Comparison of ENCODE assay signal across 1 cellular context in the genomic region with DNA sequence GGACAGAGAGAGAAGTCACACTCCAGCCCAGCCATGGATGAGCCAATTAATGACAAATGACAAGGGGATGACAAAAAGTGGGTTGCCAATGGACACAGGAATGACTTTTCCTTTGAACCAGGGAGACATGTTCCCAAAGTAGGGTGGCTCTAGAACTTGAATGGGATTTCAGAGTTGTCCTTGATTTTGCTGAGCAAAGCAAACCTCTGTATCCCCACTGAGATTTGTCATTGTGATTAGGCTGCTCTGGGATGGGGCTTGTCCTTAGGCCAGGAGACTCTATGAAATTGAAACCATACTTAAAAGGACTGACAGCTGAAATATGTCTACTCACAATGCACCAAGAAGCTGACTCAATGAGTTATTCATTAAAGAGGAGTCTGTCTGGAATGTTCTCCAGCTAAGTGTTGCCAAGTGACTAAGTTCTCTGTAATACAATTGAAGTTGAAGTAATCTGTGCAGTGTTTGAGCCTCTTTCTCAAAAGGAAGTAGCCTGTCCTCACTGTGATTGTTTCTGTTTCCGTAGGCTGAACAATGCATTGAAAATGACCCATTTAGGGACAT.
A peak's percentile ranks its signal among the peaks of the same experiment; 100 is the strongest.
TF ChIP-seq lines count a peak whose summit lies in the region.

No MANE protein-coding gene starts in this region.

TF ChIP-seq in SK-N-SH, 30 proteins besides CTCF, POLR2A, EP300 and RAD21 (continued from another document):
- TF ChIP-seq, protein P1, sequence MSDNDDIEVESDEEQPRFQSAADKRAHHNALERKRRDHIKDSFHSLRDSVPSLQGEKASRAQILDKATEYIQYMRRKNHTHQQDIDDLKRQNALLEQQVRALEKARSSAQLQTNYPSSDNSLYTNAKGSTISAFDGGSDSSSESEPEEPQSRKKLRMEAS (IDR thresholded peaks at IDR 0.05; ENCODE audit: low read depth), result no peak
- no peak for TF ChIP-seq SMC3 (IDR thresholded peaks at IDR 0.05; ENCODE audit: low read depth, low read length)
- TF ChIP-seq, protein P2, sequence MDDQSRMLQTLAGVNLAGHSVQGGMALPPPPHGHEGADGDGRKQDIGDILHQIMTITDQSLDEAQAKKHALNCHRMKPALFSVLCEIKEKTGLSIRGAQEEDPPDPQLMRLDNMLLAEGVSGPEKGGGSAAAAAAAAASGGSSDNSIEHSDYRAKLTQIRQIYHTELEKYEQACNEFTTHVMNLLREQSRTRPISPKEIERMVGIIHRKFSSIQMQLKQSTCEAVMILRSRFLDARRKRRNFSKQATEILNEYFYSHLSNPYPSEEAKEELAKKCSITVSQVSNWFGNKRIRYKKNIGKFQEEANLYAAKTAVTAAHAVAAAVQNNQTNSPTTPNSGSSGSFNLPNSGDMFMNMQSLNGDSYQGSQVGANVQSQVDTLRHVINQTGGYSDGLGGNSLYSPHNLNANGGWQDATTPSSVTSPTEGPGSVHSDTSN (IDR thresholded peaks at IDR 0.05), result peak; percentile 58
- TF ChIP-seq NFIC (IDR thresholded peaks at IDR 0.05; ENCODE audit: borderline replicate concordance), result peak; percentile 69
- TF ChIP-seq GATA2 (CRISPR knock-in tag; IDR thresholded peaks at IDR 0.05), result no peak
- TF ChIP-seq, protein P3, sequence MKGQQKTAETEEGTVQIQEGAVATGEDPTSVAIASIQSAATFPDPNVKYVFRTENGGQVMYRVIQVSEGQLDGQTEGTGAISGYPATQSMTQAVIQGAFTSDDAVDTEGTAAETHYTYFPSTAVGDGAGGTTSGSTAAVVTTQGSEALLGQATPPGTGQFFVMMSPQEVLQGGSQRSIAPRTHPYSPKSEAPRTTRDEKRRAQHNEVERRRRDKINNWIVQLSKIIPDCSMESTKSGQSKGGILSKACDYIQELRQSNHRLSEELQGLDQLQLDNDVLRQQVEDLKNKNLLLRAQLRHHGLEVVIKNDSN (IDR thresholded peaks at IDR 0.05; ENCODE audit: borderline replicate concordance, low read depth), result no peak
- TF ChIP-seq, protein P4, sequence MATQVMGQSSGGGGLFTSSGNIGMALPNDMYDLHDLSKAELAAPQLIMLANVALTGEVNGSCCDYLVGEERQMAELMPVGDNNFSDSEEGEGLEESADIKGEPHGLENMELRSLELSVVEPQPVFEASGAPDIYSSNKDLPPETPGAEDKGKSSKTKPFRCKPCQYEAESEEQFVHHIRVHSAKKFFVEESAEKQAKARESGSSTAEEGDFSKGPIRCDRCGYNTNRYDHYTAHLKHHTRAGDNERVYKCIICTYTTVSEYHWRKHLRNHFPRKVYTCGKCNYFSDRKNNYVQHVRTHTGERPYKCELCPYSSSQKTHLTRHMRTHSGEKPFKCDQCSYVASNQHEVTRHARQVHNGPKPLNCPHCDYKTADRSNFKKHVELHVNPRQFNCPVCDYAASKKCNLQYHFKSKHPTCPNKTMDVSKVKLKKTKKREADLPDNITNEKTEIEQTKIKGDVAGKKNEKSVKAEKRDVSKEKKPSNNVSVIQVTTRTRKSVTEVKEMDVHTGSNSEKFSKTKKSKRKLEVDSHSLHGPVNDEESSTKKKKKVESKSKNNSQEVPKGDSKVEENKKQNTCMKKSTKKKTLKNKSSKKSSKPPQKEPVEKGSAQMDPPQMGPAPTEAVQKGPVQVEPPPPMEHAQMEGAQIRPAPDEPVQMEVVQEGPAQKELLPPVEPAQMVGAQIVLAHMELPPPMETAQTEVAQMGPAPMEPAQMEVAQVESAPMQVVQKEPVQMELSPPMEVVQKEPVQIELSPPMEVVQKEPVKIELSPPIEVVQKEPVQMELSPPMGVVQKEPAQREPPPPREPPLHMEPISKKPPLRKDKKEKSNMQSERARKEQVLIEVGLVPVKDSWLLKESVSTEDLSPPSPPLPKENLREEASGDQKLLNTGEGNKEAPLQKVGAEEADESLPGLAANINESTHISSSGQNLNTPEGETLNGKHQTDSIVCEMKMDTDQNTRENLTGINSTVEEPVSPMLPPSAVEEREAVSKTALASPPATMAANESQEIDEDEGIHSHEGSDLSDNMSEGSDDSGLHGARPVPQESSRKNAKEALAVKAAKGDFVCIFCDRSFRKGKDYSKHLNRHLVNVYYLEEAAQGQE (IDR thresholded peaks at IDR 0.05; ENCODE audit: low read depth, low read length), result no peak
- no peak for TF ChIP-seq MEF2A (IDR thresholded peaks at IDR 0.05; ENCODE audit: borderline replicate concordance, low read depth)
- no peak for TF ChIP-seq GABPA (IDR thresholded peaks at IDR 0.05; ENCODE audit: low read depth)
- no peak for TF ChIP-seq FOXJ3 (CRISPR knock-in tag; IDR thresholded peaks at IDR 0.05)
- TF ChIP-seq TCF12 (IDR thresholded peaks at IDR 0.05), result peak; percentile 72
- TF ChIP-seq, protein P5, sequence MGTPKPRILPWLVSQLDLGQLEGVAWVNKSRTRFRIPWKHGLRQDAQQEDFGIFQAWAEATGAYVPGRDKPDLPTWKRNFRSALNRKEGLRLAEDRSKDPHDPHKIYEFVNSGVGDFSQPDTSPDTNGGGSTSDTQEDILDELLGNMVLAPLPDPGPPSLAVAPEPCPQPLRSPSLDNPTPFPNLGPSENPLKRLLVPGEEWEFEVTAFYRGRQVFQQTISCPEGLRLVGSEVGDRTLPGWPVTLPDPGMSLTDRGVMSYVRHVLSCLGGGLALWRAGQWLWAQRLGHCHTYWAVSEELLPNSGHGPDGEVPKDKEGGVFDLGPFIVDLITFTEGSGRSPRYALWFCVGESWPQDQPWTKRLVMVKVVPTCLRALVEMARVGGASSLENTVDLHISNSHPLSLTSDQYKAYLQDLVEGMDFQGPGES (IDR thresholded peaks at IDR 0.05; ENCODE audit: low read depth, low read length), result no peak
- TF ChIP-seq TAF1 (IDR thresholded peaks at IDR 0.05; ENCODE audit: borderline replicate concordance, low read depth, low read length), result no peak
- TF ChIP-seq, protein P6, sequence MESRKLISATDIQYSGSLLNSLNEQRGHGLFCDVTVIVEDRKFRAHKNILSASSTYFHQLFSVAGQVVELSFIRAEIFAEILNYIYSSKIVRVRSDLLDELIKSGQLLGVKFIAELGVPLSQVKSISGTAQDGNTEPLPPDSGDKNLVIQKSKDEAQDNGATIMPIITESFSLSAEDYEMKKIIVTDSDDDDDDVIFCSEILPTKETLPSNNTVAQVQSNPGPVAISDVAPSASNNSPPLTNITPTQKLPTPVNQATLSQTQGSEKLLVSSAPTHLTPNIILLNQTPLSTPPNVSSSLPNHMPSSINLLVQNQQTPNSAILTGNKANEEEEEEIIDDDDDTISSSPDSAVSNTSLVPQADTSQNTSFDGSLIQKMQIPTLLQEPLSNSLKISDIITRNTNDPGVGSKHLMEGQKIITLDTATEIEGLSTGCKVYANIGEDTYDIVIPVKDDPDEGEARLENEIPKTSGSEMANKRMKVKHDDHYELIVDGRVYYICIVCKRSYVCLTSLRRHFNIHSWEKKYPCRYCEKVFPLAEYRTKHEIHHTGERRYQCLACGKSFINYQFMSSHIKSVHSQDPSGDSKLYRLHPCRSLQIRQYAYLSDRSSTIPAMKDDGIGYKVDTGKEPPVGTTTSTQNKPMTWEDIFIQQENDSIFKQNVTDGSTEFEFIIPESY (IDR thresholded peaks at IDR 0.05; ENCODE audit: borderline replicate concordance, low read depth), result 0 out of 2 replicates have a peak, but pooled peaks have one; percentile 23
- TF ChIP-seq RCOR1 (IDR thresholded peaks at IDR 0.05; ENCODE audit: low read length), result no peak
- TF ChIP-seq TEAD4 (IDR thresholded peaks at IDR 0.05; ENCODE audit: borderline replicate concordance, insufficient read depth), result no peak
- TF ChIP-seq CHD2 (IDR thresholded peaks at IDR 0.05; ENCODE audit: low read length, partially characterized antibody), result no peak
- TF ChIP-seq RXRA (IDR thresholded peaks at IDR 0.05; ENCODE audit: borderline replicate concordance, low read depth), result no peak
- TF ChIP-seq ELF1 (IDR thresholded peaks at IDR 0.05), result no peak
- TF ChIP-seq, protein P7, sequence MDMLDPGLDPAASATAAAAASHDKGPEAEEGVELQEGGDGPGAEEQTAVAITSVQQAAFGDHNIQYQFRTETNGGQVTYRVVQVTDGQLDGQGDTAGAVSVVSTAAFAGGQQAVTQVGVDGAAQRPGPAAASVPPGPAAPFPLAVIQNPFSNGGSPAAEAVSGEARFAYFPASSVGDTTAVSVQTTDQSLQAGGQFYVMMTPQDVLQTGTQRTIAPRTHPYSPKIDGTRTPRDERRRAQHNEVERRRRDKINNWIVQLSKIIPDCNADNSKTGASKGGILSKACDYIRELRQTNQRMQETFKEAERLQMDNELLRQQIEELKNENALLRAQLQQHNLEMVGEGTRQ (IDR thresholded peaks at IDR 0.05; ENCODE audit: borderline replicate concordance, low read depth, low read length), result no peak
- peak; percentile 54; the same call in 1 of the 2 replicates for TF ChIP-seq FOSL2 (IDR thresholded peaks at IDR 0.05; ENCODE audit: borderline replicate concordance, low read depth)
TF ChIP-seq in SK-N-SH: peak in this region for 6.
